23 cellular contexts compared by ENCODE assay signal in genomic region chr21:43664358-43664757, GRCh38. TPM values are rescaled to one million over a fixed set of nuclear protein-coding genes. Genes with fewer than 3 reads are reported as not detected.
"Had no signal": no experiment of that assay in that cellular context is flagged by ENCODE, and none has a peak within 500 bp of the region (broad histone marks: within the 10 kb centered on the region; RNA-seq: fewer than 3 reads in every experiment).

No MANE protein-coding gene starts in this region.

- H3K27ac Mint-ChIP-seq: nephron; stimulated activated memory B cell treated with anti-CD40 and anti-IgM and Interleukin-4, amounts not matched to agents 10 μg/mL and 1 μg/mL and 100 μg/mL, for 72 hours had no signal

- H3K27me3 Mint-ChIP-seq: activated CD8-positive, alpha-beta T cell treated with anti-CD3 and anti-CD28 coated beads for 36 hours; stimulated activated memory B cell treated with anti-CD40 and anti-IgM and Interleukin-4, amounts not matched to agents 10 μg/mL and 1 μg/mL and 100 μg/mL, for 72 hours; T-cell had no signal

- FAIRE-seq: colon, endometrium, kidney had no signal

- DNase-seq: activated CD8-positive, alpha-beta T cell treated with anti-CD3 and anti-CD28 coated beads for 36 hours; aorta; brain microvascular endothelial cell; central memory CD4-positive, alpha-beta T cell; gastrocnemius medialis; heart left ventricle; kidney; mammary epithelial cell; midbrain; posterior cingulate gyrus; spleen; stimulated activated CD4-positive, alpha-beta T cell treated with anti-CD3 and anti-CD28 coated beads, Interleukin-4, amount 100 ng/mL, for 4 hours; T-cell; T-helper 9 cell had no signal

- H3K9me3 Mint-ChIP-seq: activated CD8-positive, alpha-beta T cell treated with anti-CD3 and anti-CD28 coated beads for 36 hours; nephron; T-cell had no signal

- H3K4me3 Mint-ChIP-seq: activated CD8-positive, alpha-beta T cell treated with anti-CD3 and anti-CD28 coated beads for 36 hours; activated T-helper 1 cell treated with anti-CD3 and anti-CD28 coated beads, Interleukin-12 subunit alpha, Interleukin-12 subunit beta, Interleukin-2, Interleukin-4 antibody, amounts not matched to agents 30 ng/mL and 10 ng/mL and 1 ng/mL, durations not matched to agents 14 hours and 24 hours and 36 hours; stimulated activated memory B cell treated with anti-CD40 and anti-IgM and Interleukin-4, amounts not matched to agents 10 μg/mL and 1 μg/mL and 100 μg/mL, for 72 hours; T-cell had no signal

- H3K27ac ChIP-seq: brain microvascular endothelial cell, gastrocnemius medialis, SK-N-MC, tibial nerve, vagina had no signal

- H3K4me3 ChIP-seq: gastrocnemius medialis, heart left ventricle, SK-N-MC, spleen, tibial nerve, vagina had no signal

- ATAC-seq: activated CD8-positive, alpha-beta T cell treated with anti-CD3 and anti-CD28 coated beads for 36 hours; gastrocnemius medialis; heart left ventricle; left lobe of liver; stimulated activated memory B cell treated with anti-CD40 and anti-IgM and Interleukin-4, amounts not matched to agents 10 μg/mL and 1 μg/mL and 100 μg/mL, for 72 hours; T-cell had no signal

- H3K27me3 ChIP-seq: brain microvascular endothelial cell, gastrocnemius medialis, heart left ventricle, spleen, tibial nerve, vagina had no signal

- H3K9me3 ChIP-seq: gastrocnemius medialis, spleen, vagina had no signal

RNA-seq across cellular contexts. Expression of gene HSF2BP, which starts 5.1 kb away (rescaled TPM):
- polyA plus RNA-seq: aorta had no signal
